1 cellular context compared by ENCODE assay signal in the genomic region with DNA sequence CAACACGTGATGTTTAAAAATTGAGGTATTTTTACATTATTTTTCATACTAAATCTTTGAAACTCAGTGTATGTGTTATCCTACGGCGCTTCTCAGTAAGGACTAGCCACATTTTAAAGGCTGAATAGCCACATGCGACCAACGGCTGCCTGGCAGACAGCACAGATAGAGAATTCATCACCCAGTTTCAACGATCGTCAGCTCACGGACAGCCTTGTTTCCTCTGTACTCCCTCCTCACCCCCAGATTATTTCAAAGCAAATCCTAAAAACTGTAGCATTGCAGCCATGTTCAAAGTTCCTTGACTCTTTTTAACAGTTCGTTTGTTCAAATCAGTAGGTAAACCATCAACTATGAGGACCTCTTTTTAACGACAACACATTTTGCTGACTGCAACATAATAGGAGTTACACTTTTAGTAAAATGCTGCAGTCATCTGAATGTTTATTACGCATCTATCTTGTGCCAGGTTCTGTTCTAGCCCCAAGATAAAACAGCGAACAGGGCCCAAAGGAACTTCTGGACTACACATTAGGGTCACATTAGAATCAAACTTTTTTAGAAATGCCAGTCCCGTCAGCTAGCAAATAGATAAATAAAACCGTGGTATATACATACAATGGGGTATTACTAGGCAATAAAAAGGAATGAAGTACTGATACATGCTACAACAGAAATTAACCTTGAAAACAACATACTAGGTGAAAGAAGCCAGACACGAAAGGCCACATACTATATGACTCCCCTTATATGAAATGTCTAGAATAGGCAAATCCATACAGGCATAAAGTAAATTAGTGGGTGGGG.
TF ChIP-seq lines count a peak whose summit lies in the region.

No MANE protein-coding gene starts in this region.

TF ChIP-seq in HepG2, 621 proteins besides CTCF, POLR2A, EP300 and RAD21 (continued from another document):
- TF ChIP-seq, protein P1, sequence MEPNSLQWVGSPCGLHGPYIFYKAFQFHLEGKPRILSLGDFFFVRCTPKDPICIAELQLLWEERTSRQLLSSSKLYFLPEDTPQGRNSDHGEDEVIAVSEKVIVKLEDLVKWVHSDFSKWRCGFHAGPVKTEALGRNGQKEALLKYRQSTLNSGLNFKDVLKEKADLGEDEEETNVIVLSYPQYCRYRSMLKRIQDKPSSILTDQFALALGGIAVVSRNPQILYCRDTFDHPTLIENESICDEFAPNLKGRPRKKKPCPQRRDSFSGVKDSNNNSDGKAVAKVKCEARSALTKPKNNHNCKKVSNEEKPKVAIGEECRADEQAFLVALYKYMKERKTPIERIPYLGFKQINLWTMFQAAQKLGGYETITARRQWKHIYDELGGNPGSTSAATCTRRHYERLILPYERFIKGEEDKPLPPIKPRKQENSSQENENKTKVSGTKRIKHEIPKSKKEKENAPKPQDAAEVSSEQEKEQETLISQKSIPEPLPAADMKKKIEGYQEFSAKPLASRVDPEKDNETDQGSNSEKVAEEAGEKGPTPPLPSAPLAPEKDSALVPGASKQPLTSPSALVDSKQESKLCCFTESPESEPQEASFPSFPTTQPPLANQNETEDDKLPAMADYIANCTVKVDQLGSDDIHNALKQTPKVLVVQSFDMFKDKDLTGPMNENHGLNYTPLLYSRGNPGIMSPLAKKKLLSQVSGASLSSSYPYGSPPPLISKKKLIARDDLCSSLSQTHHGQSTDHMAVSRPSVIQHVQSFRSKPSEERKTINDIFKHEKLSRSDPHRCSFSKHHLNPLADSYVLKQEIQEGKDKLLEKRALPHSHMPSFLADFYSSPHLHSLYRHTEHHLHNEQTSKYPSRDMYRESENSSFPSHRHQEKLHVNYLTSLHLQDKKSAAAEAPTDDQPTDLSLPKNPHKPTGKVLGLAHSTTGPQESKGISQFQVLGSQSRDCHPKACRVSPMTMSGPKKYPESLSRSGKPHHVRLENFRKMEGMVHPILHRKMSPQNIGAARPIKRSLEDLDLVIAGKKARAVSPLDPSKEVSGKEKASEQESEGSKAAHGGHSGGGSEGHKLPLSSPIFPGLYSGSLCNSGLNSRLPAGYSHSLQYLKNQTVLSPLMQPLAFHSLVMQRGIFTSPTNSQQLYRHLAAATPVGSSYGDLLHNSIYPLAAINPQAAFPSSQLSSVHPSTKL (CRISPR knock-in tag; IDR thresholded peaks at IDR 0.05): 0 out of 2 replicates have a peak, but pooled peaks have one; percentile 10
- TF ChIP-seq ZSCAN29 (CRISPR knock-in tag; conservative IDR thresholded peaks at IDR 0.05) (no peak), ZNF317 (CRISPR knock-in tag; IDR thresholded peaks at IDR 0.05) (no peak), ZNF343 (CRISPR knock-in tag; IDR thresholded peaks at IDR 0.05) (no peak), ASH2L (IDR thresholded peaks at IDR 0.05; ENCODE audit: insufficient read length, low read depth, low read length) (peak; percentile 43), SRF (IDR thresholded peaks at IDR 0.05; ENCODE audit: low read depth, low read length) (no peak), FOXA3 (CRISPR knock-in tag; IDR thresholded peaks at IDR 0.05) (no peak), ZNF605 (CRISPR knock-in tag; IDR thresholded peaks at IDR 0.05) (no peak), PAF1 (CRISPR knock-in tag; IDR thresholded peaks at IDR 0.05) (no peak), ZNF607 (CRISPR knock-in tag; IDR thresholded peaks at IDR 0.05; ENCODE audit: borderline replicate concordance) (no peak), ZNF775 (CRISPR knock-in tag; IDR thresholded peaks at IDR 0.05; ENCODE audit: borderline replicate concordance) (no peak), ZC3H4 (CRISPR knock-in tag; IDR thresholded peaks at IDR 0.05; ENCODE audit: borderline replicate concordance) (no peak), KDM3A (CRISPR knock-in tag; IDR thresholded peaks at IDR 0.05; ENCODE audit: low read depth) (no peak), ZNF232 (CRISPR knock-in tag; IDR thresholded peaks at IDR 0.05; ENCODE audit: borderline replicate concordance) (no peak), ZNF577 (CRISPR knock-in tag; IDR thresholded peaks at IDR 0.05; ENCODE audit: borderline replicate concordance, low read depth) (no peak), NKX3-1 (CRISPR knock-in tag; IDR thresholded peaks at IDR 0.05) (no peak), ZNF292 (CRISPR knock-in tag; IDR thresholded peaks at IDR 0.05; ENCODE audit: borderline replicate concordance, low read depth) (peak; percentile 51; the same call in 1 of the 2 replicates), NFE2L2 (IDR thresholded peaks at IDR 0.05; ENCODE audit: low read length) (no peak), ZSCAN12 (CRISPR knock-in tag; IDR thresholded peaks at IDR 0.05) (no peak), ZNF205 (CRISPR knock-in tag; IDR thresholded peaks at IDR 0.05) (no peak), ZNF543 (CRISPR knock-in tag; IDR thresholded peaks at IDR 0.05) (no peak), MAFF (IDR thresholded peaks at IDR 0.05; ENCODE audit: low read depth, low read length) (peak; percentile 92), ZNF510 (CRISPR knock-in tag; IDR thresholded peaks at IDR 0.05; ENCODE audit: low read depth) (no peak), ZNF331 (CRISPR knock-in tag; IDR thresholded peaks at IDR 0.05) (0 out of 2 replicates have a peak, but pooled peaks have one; percentile 14), ESRRA (CRISPR knock-in tag; IDR thresholded peaks at IDR 0.05; ENCODE audit: low read depth) (no peak), KMT2A (CRISPR knock-in tag; IDR thresholded peaks at IDR 0.05) (peak; percentile 67; the same call in 1 of the 2 replicates), CCAR2 (optimal IDR thresholded peaks at IDR 0.05; ENCODE audit: low read depth, low read length) (no peak), TEAD3 (CRISPR knock-in tag; optimal IDR thresholded peaks at IDR 0.05; ENCODE audit: borderline replicate concordance) (no peak), ZEB1 (IDR thresholded peaks at IDR 0.05; ENCODE audit: insufficient replicate concordance, low read depth) (no peak), PTBP1 (IDR thresholded peaks at IDR 0.05; ENCODE audit: low read depth, low read length, poor library complexity, severe bottlenecking) (no peak)
- TF ChIP-seq, protein P2, sequence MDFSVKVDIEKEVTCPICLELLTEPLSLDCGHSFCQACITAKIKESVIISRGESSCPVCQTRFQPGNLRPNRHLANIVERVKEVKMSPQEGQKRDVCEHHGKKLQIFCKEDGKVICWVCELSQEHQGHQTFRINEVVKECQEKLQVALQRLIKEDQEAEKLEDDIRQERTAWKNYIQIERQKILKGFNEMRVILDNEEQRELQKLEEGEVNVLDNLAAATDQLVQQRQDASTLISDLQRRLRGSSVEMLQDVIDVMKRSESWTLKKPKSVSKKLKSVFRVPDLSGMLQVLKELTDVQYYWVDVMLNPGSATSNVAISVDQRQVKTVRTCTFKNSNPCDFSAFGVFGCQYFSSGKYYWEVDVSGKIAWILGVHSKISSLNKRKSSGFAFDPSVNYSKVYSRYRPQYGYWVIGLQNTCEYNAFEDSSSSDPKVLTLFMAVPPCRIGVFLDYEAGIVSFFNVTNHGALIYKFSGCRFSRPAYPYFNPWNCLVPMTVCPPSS (IDR thresholded peaks at IDR 0.05): no peak
- TF ChIP-seq, protein P3, sequence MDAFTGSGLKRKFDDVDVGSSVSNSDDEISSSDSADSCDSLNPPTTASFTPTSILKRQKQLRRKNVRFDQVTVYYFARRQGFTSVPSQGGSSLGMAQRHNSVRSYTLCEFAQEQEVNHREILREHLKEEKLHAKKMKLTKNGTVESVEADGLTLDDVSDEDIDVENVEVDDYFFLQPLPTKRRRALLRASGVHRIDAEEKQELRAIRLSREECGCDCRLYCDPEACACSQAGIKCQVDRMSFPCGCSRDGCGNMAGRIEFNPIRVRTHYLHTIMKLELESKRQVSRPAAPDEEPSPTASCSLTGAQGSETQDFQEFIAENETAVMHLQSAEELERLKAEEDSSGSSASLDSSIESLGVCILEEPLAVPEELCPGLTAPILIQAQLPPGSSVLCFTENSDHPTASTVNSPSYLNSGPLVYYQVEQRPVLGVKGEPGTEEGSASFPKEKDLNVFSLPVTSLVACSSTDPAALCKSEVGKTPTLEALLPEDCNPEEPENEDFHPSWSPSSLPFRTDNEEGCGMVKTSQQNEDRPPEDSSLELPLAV (CRISPR knock-in tag; conservative IDR thresholded peaks at IDR 0.05; ENCODE audit: low read depth): no peak
- TF ChIP-seq, protein P4, sequence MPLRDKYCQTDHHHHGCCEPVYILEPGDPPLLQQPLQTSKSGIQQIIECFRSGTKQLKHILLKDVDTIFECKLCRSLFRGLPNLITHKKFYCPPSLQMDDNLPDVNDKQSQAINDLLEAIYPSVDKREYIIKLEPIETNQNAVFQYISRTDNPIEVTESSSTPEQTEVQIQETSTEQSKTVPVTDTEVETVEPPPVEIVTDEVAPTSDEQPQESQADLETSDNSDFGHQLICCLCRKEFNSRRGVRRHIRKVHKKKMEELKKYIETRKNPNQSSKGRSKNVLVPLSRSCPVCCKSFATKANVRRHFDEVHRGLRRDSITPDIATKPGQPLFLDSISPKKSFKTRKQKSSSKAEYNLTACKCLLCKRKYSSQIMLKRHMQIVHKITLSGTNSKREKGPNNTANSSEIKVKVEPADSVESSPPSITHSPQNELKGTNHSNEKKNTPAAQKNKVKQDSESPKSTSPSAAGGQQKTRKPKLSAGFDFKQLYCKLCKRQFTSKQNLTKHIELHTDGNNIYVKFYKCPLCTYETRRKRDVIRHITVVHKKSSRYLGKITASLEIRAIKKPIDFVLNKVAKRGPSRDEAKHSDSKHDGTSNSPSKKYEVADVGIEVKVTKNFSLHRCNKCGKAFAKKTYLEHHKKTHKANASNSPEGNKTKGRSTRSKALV (CRISPR knock-in tag; IDR thresholded peaks at IDR 0.05): no peak
- TF ChIP-seq, protein P5, sequence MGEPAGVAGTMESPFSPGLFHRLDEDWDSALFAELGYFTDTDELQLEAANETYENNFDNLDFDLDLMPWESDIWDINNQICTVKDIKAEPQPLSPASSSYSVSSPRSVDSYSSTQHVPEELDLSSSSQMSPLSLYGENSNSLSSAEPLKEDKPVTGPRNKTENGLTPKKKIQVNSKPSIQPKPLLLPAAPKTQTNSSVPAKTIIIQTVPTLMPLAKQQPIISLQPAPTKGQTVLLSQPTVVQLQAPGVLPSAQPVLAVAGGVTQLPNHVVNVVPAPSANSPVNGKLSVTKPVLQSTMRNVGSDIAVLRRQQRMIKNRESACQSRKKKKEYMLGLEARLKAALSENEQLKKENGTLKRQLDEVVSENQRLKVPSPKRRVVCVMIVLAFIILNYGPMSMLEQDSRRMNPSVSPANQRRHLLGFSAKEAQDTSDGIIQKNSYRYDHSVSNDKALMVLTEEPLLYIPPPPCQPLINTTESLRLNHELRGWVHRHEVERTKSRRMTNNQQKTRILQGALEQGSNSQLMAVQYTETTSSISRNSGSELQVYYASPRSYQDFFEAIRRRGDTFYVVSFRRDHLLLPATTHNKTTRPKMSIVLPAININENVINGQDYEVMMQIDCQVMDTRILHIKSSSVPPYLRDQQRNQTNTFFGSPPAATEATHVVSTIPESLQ (CRISPR knock-in tag; conservative IDR thresholded peaks at IDR 0.05): no peak
